In genomic region chr5:39714036-39714698, GRCh38 we compare ENCODE assay signal across 8 cellular contexts.
DNase-seq lines count a peak whose midpoint lies in the region; ATAC-seq lines count a peak whose summit lies in the region.

No MANE protein-coding gene starts in this region.

- H3K36me3 ChIP-seq in Karpas-422 (ENCODE audit: insufficient read depth, low read length) = no peaks in the 10 kb centered on the region
- no peaks in the 10 kb centered on the region for H3K36me3 ChIP-seq in mesendoderm (ENCODE audit: control insufficient read depth, insufficient read depth, low read length)
- H3K36me3 ChIP-seq in subcutaneous abdominal adipose tissue (ENCODE audit: control insufficient read depth in 5 of 5, insufficient read depth in 5 of 5, low read length in 5 of 5) = no peaks in the 10 kb centered on the region

- no peaks in the 10 kb centered on the region for H4K20me1 ChIP-seq in Karpas-422 (ENCODE audit: insufficient read depth, low read depth, low read length)

- no peaks in the 10 kb centered on the region for H3K36me3 Mint-ChIP-seq in effector memory CD8-positive, alpha-beta T cell (ENCODE audit: insufficient read depth)

- H3K9ac ChIP-seq in Karpas-422 (ENCODE audit: low read length) = no peak overlapping the region
- H3K9ac ChIP-seq in mesendoderm (ENCODE audit: low read length) = no peak overlapping the region
- no peak overlapping the region for H3K9ac ChIP-seq in subcutaneous abdominal adipose tissue (ENCODE audit: low read length in 5 of 5)

- H3K9me3 ChIP-seq in Karpas-422 (ENCODE audit: low read length) (no peaks in the 10 kb centered on the region), subcutaneous abdominal adipose tissue (ENCODE audit: control insufficient read depth in 5 of 5, low read length in 5 of 5) (no peaks in the 10 kb centered on the region)

- H3K79me1 ChIP-seq in mesendoderm (ENCODE audit: low read length) = no peaks in the 10 kb centered on the region

- no peaks in the 10 kb centered on the region for H3K9me2 ChIP-seq in Karpas-422 (replicated peaks; ENCODE audit: insufficient read depth, low read length)

- no peak overlapping the region for H3K56ac ChIP-seq in mesendoderm (ENCODE audit: low read length)

- H3K4me3 ChIP-seq in Karpas-422 (ENCODE audit: low read length) (no peak overlapping the region), mesendoderm (ENCODE audit: low read length) (no peak overlapping the region), subcutaneous abdominal adipose tissue (ENCODE audit: low read depth in 1 of 5, low read length in 5 of 5) (no peak overlapping the region)

- DNase-seq in NCI-H2081 (lab: John Stamatoyannopoulos, UW) (peak; percentile 42 to 57), NCI-H2081 treated with DMSO at 0.1 percent for 48 hours (lab: John Stamatoyannopoulos, UW) (no peak), Karpas-422 (peak; percentile 85), SW480 (ENCODE audit: low spot score) (peak; percentile 41), mesendoderm (peak; percentile 77), OCI-M2 (lab: John Stamatoyannopoulos, UW; ENCODE audit: unreplicated experiment) (no peak)
- peak; percentile 27 to 47 (median 40) for DNase-seq in effector memory CD8-positive, alpha-beta T cell

- no peak overlapping the region for H2BK5ac ChIP-seq in mesendoderm (ENCODE audit: low read length)

- H3K79me2 ChIP-seq in Karpas-422 (ENCODE audit: low read length) (no peaks in the 10 kb centered on the region), mesendoderm (ENCODE audit: control insufficient read depth, insufficient read depth, low read length) (no peaks in the 10 kb centered on the region)

- H3K27me3 ChIP-seq in Karpas-422 (ENCODE audit: low read length) (no peaks in the 10 kb centered on the region), mesendoderm (ENCODE audit: insufficient read depth, low read length, poor library complexity) (no peaks in the 10 kb centered on the region), subcutaneous abdominal adipose tissue (ENCODE audit: control insufficient read depth in 5 of 5, insufficient read depth in 4 of 5, low read length in 5 of 5) (no peaks in the 10 kb centered on the region)

- H3K4me2 ChIP-seq in Karpas-422 (ENCODE audit: low read depth, low read length, poor library complexity, severe bottlenecking) (no peak overlapping the region), mesendoderm (ENCODE audit: low read length) (no peak overlapping the region)

- H4K8ac ChIP-seq in mesendoderm (ENCODE audit: low read depth, low read length) = no peak overlapping the region

- no peaks in the 10 kb centered on the region for H3K9me3 Mint-ChIP-seq in effector memory CD8-positive, alpha-beta T cell

- no peak overlapping the region for H2AFZ ChIP-seq in Karpas-422 (ENCODE audit: low read length)

- no peak overlapping the region for H3K18ac ChIP-seq in mesendoderm (ENCODE audit: low read length)

- H3K23ac ChIP-seq in mesendoderm (ENCODE audit: low read length) = no peak overlapping the region

- H3K4me1 ChIP-seq in Karpas-422 (ENCODE audit: low read length) (no peaks in the 10 kb centered on the region), mesendoderm (ENCODE audit: control insufficient read depth, low read depth, low read length) (no peaks in the 10 kb centered on the region), subcutaneous abdominal adipose tissue (ENCODE audit: control insufficient read depth in 5 of 5, insufficient read depth in 5 of 5, low read length in 5 of 5) (peaks cover 0 to 17% (median 3%) of the 10 kb centered on the region in 5 donors)

- no peak overlapping the region for H3K4ac ChIP-seq in mesendoderm (ENCODE audit: low read depth, low read length)

- no peak overlapping the region for H4K5ac ChIP-seq in mesendoderm (ENCODE audit: low read length)

- no peak overlapping the region for H3K27ac Mint-ChIP-seq in effector memory CD8-positive, alpha-beta T cell

- H3K27ac ChIP-seq in Karpas-422 (ENCODE audit: low read length) = no peak overlapping the region
- H3K27ac ChIP-seq in mesendoderm (ENCODE audit: low read depth, low read length) = no peak overlapping the region
- peak overlapping the region; percentile 54 for H3K27ac ChIP-seq in subcutaneous abdominal adipose tissue (ENCODE audit: low read depth, low read length)

- peaks cover 10 to 13% of the 10 kb centered on the region in 2 donors for H3K27me3 Mint-ChIP-seq in effector memory CD8-positive, alpha-beta T cell

- no peaks in the 10 kb centered on the region for H3K4me1 Mint-ChIP-seq in effector memory CD8-positive, alpha-beta T cell (ENCODE audit: low read depth in 2 of 2)

- no peak overlapping the region for H3K4me3 Mint-ChIP-seq in effector memory CD8-positive, alpha-beta T cell

- no peak overlapping the region for H2AK5ac ChIP-seq in mesendoderm (ENCODE audit: low read length)

- no CpG with 5 or more reads among the region's 2 CpGs for WGBS in mesendoderm (ENCODE audit: extremely low coverage, insufficient coverage, low lambda C conversion rate)

- peak; percentile 40 for ATAC-seq in effector memory CD8-positive, alpha-beta T cell (replicated peaks)

- H2BK15ac ChIP-seq in mesendoderm (replicated peaks; ENCODE audit: low read depth) = no peak overlapping the region

- H2BK120ac ChIP-seq in mesendoderm (ENCODE audit: low read depth, low read length) = no peak overlapping the region

Comparison
In these comparisons a context has a peak if more than half of its experiments do, and no peak if none do; other contexts are left out.
1. DNase-seq: peak in NCI-H2081 (2 of 2), Karpas-422 (single experiment), SW480 (single experiment), effector memory CD8-positive, alpha-beta T cell (3 of 3) and mesendoderm (single experiment); none in NCI-H2081 treated with DMSO at 0.1 percent for 48 hours (single experiment) and OCI-M2 (single experiment).